ENCODE assay signal across 20 cellular contexts in the genomic region with DNA sequence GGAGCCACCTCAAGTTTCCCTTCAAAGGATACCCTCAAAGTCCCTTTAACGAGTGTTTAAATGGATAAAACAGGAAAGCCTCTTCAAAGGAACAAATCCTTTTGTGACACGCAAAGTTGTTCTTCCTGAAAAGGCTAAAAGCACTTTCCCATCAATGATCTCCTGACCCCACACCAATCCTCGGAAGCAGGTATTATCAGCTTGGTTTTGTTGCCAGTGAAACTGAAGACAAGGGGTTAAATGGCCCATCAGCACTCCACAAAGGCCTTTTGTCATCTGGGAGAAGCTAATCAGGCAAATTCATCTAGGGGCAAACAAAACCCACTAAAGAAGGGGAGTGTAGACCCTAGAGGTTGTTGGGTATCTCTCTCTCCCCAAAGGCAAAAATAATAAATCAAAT.
"Had no signal": no experiment of that assay in that cellular context is flagged by ENCODE, and none has a peak within 500 bp of the region (broad histone marks: within the 10 kb centered on the region; RNA-seq: fewer than 3 reads in every experiment).

No MANE protein-coding gene starts in this region.

- H3K36me3 Mint-ChIP-seq: activated CD8-positive, alpha-beta memory T cell treated with anti-CD3 and anti-CD28 coated beads, Interleukin-2, amount 10 ng/mL, durations not matched to agents 7 days and 5 days; activated naive CD4-positive, alpha-beta T cell treated with anti-CD3 and anti-CD28 coated beads, Interleukin-2, amount 10 ng/mL, durations not matched to agents 7 days and 5 days had no signal

- H3K79me2 ChIP-seq: hepatocyte had no signal

- H3K9me3 ChIP-seq: prostate gland, tibial artery had no signal

- H3K4me1 ChIP-seq: foreskin keratinocyte, prostate gland had no signal

- DNase-seq: activated CD4-positive, alpha-beta T cell treated with anti-CD3 and anti-CD28 coated beads, Interleukin-2, amount 10 ng/mL, durations not matched to agents 24 days and 14 days; activated CD8-positive, alpha-beta memory T cell treated with anti-CD3 and anti-CD28 coated beads, Interleukin-2, amount 10 ng/mL, durations not matched to agents 7 days and 5 days; activated CD8-positive, alpha-beta T cell treated with anti-CD3 and anti-CD28 coated beads for 36 hours; activated effector memory CD4-positive, alpha-beta T cell treated with anti-CD3 and anti-CD28 coated beads, Interleukin-2, amount 50 U/mL, for 16 hours; activated naive CD4-positive, alpha-beta T cell treated with anti-CD3 and anti-CD28 coated beads, Interleukin-2, amount 10 ng/mL, durations not matched to agents 7 days and 5 days; activated T-cell treated with anti-CD3 and anti-CD28 coated beads for 4 hours; amygdala; cerebellar nuclear complex; foreskin keratinocyte; glutamatergic neuron; left cardiac atrium; stimulated activated CD4-positive, alpha-beta T cell treated with anti-CD3 and anti-CD28 coated beads, Interleukin-4, amount 100 ng/mL, for 24 hours; tibial artery had no signal

- H3K4me1 Mint-ChIP-seq: activated naive CD4-positive, alpha-beta T cell treated with anti-CD3 and anti-CD28 coated beads, Interleukin-2, amount 10 ng/mL, durations not matched to agents 7 days and 5 days had no signal

- FAIRE-seq: bronchial epithelial cell, islet of Langerhans had no signal

- H3K9me3 Mint-ChIP-seq: activated CD8-positive, alpha-beta T cell treated with anti-CD3 and anti-CD28 coated beads for 36 hours; activated naive CD4-positive, alpha-beta T cell treated with anti-CD3 and anti-CD28 coated beads, Interleukin-2, amount 10 ng/mL, durations not matched to agents 7 days and 5 days; stimulated activated naive CD8-positive, alpha-beta T cell treated with anti-CD3 and anti-CD28 coated beads, Interleukin-15, Interleukin-2, amounts not matched to agents 100 ng/mL and 50 ng/mL, for 24 hours had no signal

- H2AFZ ChIP-seq: hepatocyte had no signal

- H3K27me3 Mint-ChIP-seq: activated CD8-positive, alpha-beta memory T cell treated with anti-CD3 and anti-CD28 coated beads, Interleukin-2, amount 10 ng/mL, durations not matched to agents 7 days and 5 days; activated CD8-positive, alpha-beta T cell treated with anti-CD3 and anti-CD28 coated beads for 36 hours; stimulated activated naive CD8-positive, alpha-beta T cell treated with anti-CD3 and anti-CD28 coated beads, Interleukin-15, Interleukin-2, amounts not matched to agents 100 ng/mL and 50 ng/mL, for 24 hours had no signal

- H3K4me3 Mint-ChIP-seq: activated CD4-positive, alpha-beta T cell treated with anti-CD3 and anti-CD28 coated beads, Interleukin-2, amount 10 ng/mL, durations not matched to agents 24 days and 14 days; activated CD8-positive, alpha-beta memory T cell treated with anti-CD3 and anti-CD28 coated beads, Interleukin-2, amount 10 ng/mL, durations not matched to agents 7 days and 5 days; activated CD8-positive, alpha-beta T cell treated with anti-CD3 and anti-CD28 coated beads for 36 hours; activated naive CD4-positive, alpha-beta T cell treated with anti-CD3 and anti-CD28 coated beads, Interleukin-2, amount 10 ng/mL, durations not matched to agents 7 days and 5 days; stimulated activated naive CD8-positive, alpha-beta T cell treated with anti-CD3 and anti-CD28 coated beads, Interleukin-15, Interleukin-2, amounts not matched to agents 100 ng/mL and 50 ng/mL, for 24 hours had no signal

- H3K27ac ChIP-seq: coronary artery, foreskin keratinocyte, hepatocyte, prostate gland, tibial artery had no signal

- H3K27me3 ChIP-seq: foreskin keratinocyte, hepatocyte, tibial artery had no signal

- H3K27ac Mint-ChIP-seq: activated CD4-positive, alpha-beta T cell treated with anti-CD3 and anti-CD28 coated beads, Interleukin-2, amount 10 ng/mL, durations not matched to agents 24 days and 14 days; activated CD8-positive, alpha-beta memory T cell treated with anti-CD3 and anti-CD28 coated beads, Interleukin-2, amount 10 ng/mL, durations not matched to agents 7 days and 5 days; activated CD8-positive, alpha-beta T cell treated with anti-CD3 and anti-CD28 coated beads for 36 hours; activated naive CD4-positive, alpha-beta T cell treated with anti-CD3 and anti-CD28 coated beads, Interleukin-2, amount 10 ng/mL, durations not matched to agents 7 days and 5 days; stimulated activated naive CD8-positive, alpha-beta T cell treated with anti-CD3 and anti-CD28 coated beads, Interleukin-15, Interleukin-2, amounts not matched to agents 100 ng/mL and 50 ng/mL, for 24 hours had no signal

- H3K4me3 ChIP-seq: coronary artery, hepatocyte, prostate gland, tibial artery had no signal

- H3K36me3 ChIP-seq: prostate gland, tibial artery had no signal

- ATAC-seq: activated CD4-positive, CD25-positive, alpha-beta regulatory T cell treated with anti-CD3 and anti-CD28 coated beads, Interleukin-2, amount 50 U/mL, for 24 hours; activated CD8-positive, alpha-beta memory T cell treated with anti-CD3 and anti-CD28 coated beads, Interleukin-2, amount 10 ng/mL, durations not matched to agents 7 days and 5 days; activated CD8-positive, alpha-beta T cell treated with anti-CD3 and anti-CD28 coated beads for 36 hours; foreskin keratinocyte; left cardiac atrium had no signal

- H3K4me2 ChIP-seq: hepatocyte had no signal
